In genomic region chr5:95554331-95554646, GRCh38 we compare ENCODE assay signal across 8 cellular contexts. TPM values are rescaled to one million over a fixed set of nuclear protein-coding genes. Genes with fewer than 3 reads are reported as not detected.
A peak's percentile ranks its signal among the peaks of the same experiment; 100 is the strongest.
DNase-seq lines count a peak whose midpoint lies in the region; ATAC-seq and TF ChIP-seq lines count a peak whose summit lies in the region.

No MANE protein-coding gene starts in this region.

- no peak for TF ChIP-seq CTCF in heart left ventricle (IDR thresholded peaks at IDR 0.05)
- TF ChIP-seq CTCF in WI38 (IDR thresholded peaks at IDR 0.05; ENCODE audit: low read depth, low read length): no peak
- no peak for TF ChIP-seq CTCF in stomach (IDR thresholded peaks at IDR 0.05)
- no peak for TF ChIP-seq CTCF in GM20000 (IDR thresholded peaks at IDR 0.05; ENCODE audit: extremely low read depth, missing control alignments)

- TF ChIP-seq POLR2A in heart left ventricle (IDR thresholded peaks at IDR 0.05) (no peak), stomach (IDR thresholded peaks at IDR 0.05) (no peak)

- intact Hi-C loops in heart left ventricle (cut with DNase I) (loop anchor here in 5 of 10 donors (2.0 to 10.0 kb wide), 4 partner anchors 67 to 1631 kb away; partner anchors contain the start of genes GPR150 (in 1 of the 5) and RIOK2 (in 1 of the 5)), Right ventricle myocardium inferior (cut with DNase I) (loop anchor here (10.0 kb wide), 1 partner anchor 291 kb away; no protein-coding TSS in a partner anchor), stomach (cut with DNase I; ENCODE audit: low total_unique reads) (no loop called here)

- ATAC-seq in heart left ventricle: no peak
- ATAC-seq in Right ventricle myocardium inferior: no peak
- peak; percentile 27 for ATAC-seq in HG03135 (IDR thresholded peaks at IDR 0.05; ENCODE audit: unreplicated experiment)

- H3K4me3 ChIP-seq in heart left ventricle: peak overlapping the region; percentile 56 to 92 (median 86)
- peak overlapping the region; percentile 90 for H3K4me3 ChIP-seq in WI38 (ENCODE audit: low read depth, low read length)
- peak overlapping the region; percentile 76 for H3K4me3 ChIP-seq in iPS-15b (ENCODE audit: low read depth, low read length)
- H3K4me3 ChIP-seq in stomach: peak overlapping the region; percentile 76 to 87 (median 82)

- peaks cover 3 to 26% (median 14%) of the 10 kb centered on the region in 12 donors for H3K4me1 ChIP-seq in heart left ventricle
- peaks cover 4% of the 10 kb centered on the region for H3K4me1 ChIP-seq in iPS-15b (ENCODE audit: control insufficient read depth, insufficient read depth, low read length)
- H3K4me1 ChIP-seq in stomach: peaks cover 9 to 55% (median 37%) of the 10 kb centered on the region in 4 donors

- H3K27me3 ChIP-seq in heart left ventricle (no peaks in the 10 kb centered on the region), iPS-15b (ENCODE audit: control insufficient read depth, insufficient read depth, low read length) (no peaks in the 10 kb centered on the region), stomach (no peaks in the 10 kb centered on the region)

- H3K9me3 ChIP-seq in heart left ventricle: no peaks in the 10 kb centered on the region
- H3K9me3 ChIP-seq in iPS-15b (ENCODE audit: control insufficient read depth, insufficient read depth, low read length): no peaks in the 10 kb centered on the region
- no peaks in the 10 kb centered on the region for H3K9me3 ChIP-seq in stomach

- no peak for DNase-seq in heart left ventricle
- no peak for DNase-seq in Right ventricle myocardium inferior (ENCODE audit: missing footprints)
- no peak for DNase-seq in stomach
- DNase-seq in GM20000 (ENCODE audit: low spot score): no peak
- DNase-seq in germinal center (ENCODE audit: low spot score): no peak

- no peak for TF ChIP-seq EP300 in stomach (IDR thresholded peaks at IDR 0.05)

- 0 to 2% (median 1%) methylated on average over 6 of the region's 6 CpGs for WGBS in heart left ventricle, 4 donors
- WGBS in stomach, 5 donors: 0 to 1% (median 0%) methylated on average over 6 of the region's 6 CpGs

- H3K9ac ChIP-seq in iPS-15b (ENCODE audit: low read depth, low read length): peak overlapping the region; percentile 62

- peaks cover 0 to 24% (median 15%) of the 10 kb centered on the region in 9 donors for H3K36me3 ChIP-seq in heart left ventricle
- no peaks in the 10 kb centered on the region for H3K36me3 ChIP-seq in iPS-15b (ENCODE audit: control insufficient read depth, insufficient read depth, low read length)
- peaks cover 0 to 15% (median 7%) of the 10 kb centered on the region in 4 donors for H3K36me3 ChIP-seq in stomach

- H3K27ac ChIP-seq in heart left ventricle (peak overlapping the region in 11 of 12 donors; percentile 66 to 94 (median 85)), stomach (peak overlapping the region; percentile 88 to 95 (median 94))

RNA-seq across cellular contexts. Expression of gene SKIC3, which starts 0.5 kb away (rescaled TPM):
- 10 to 100 TPM; 40.3 to 80.2 (median 68.9) TPM for total RNA-seq in heart left ventricle
- polyA plus RNA-seq in heart left ventricle: 10 to 100 TPM; 12.9 to 27.9 TPM
- 58.4 TPM for total RNA-seq in Right ventricle myocardium inferior
- total RNA-seq in stomach: 100 to 1,000 TPM in 3 of 5 donors, 10 to 100 TPM in 2; 25.2 to 181 (median 110) TPM
- 10 to 100 TPM; 12.5 to 14.3 (median 13.7) TPM for polyA plus RNA-seq in stomach

RNA-seq across cellular contexts. Expression of gene ARSK, which starts 0.6 kb away (rescaled TPM):
- 1 to 10 TPM; 2.3 to 5.7 (median 3.5) TPM for total RNA-seq in heart left ventricle
- polyA plus RNA-seq in heart left ventricle: 1 to 10 TPM; 1.8 to 4.4 TPM
- 4.7 TPM for total RNA-seq in Right ventricle myocardium inferior
- total RNA-seq in stomach: 10 to 100 TPM in 2 of 5 donors, 1 to 10 TPM in 2, not detected in 1; 4.3 to 68.3 (median 8.0) TPM
- 1 to 10 TPM; 2.9 to 6.1 (median 3.8) TPM for polyA plus RNA-seq in stomach
